In genomic region chr20:60326821-60327220, GRCh38 we compare ENCODE assay signal across 3 cellular contexts.
"Had no signal": no experiment of that assay in that cellular context is flagged by ENCODE, and none has a peak within 500 bp of the region (broad histone marks: within the 10 kb centered on the region; RNA-seq: fewer than 3 reads in every experiment).

No MANE protein-coding gene starts in this region.

- DNase-seq: GDM1, GF-D8 had no signal

- H3K4me3 ChIP-seq: GM12878 had no signal

- ATAC-seq: GM12878 had no signal
